ENCODE assay signal across 1 cellular context in the genomic region with DNA sequence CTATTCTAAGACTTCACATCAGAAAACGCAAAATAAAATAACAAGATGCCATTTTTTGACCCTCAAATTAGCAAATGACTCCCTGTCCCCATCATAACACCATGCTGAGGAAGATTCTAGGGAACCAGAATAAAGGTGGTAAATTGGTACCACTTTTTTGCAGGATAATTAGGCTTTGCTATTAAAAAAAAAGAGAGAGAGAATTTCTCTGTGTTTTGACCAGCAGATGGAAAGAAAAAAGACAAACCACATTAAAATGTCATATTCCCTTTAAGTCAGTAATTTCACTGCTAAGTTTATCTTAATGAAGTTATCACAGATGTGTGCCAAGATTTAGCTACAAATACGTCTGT.
TF ChIP-seq lines count a peak whose summit lies in the region.

No MANE protein-coding gene starts in this region.

TF ChIP-seq in endothelial cell of umbilical vein, 7 proteins besides CTCF, POLR2A, EP300 and RAD21:
- TF ChIP-seq GATA2 (IDR thresholded peaks at IDR 0.05; ENCODE audit: insufficient read depth, insufficient read length, low read depth, low read length) (peak; percentile 1), FOS (IDR thresholded peaks at IDR 0.05; ENCODE audit: borderline replicate concordance, insufficient read depth, low read length) (no peak)
